In the genomic region with DNA sequence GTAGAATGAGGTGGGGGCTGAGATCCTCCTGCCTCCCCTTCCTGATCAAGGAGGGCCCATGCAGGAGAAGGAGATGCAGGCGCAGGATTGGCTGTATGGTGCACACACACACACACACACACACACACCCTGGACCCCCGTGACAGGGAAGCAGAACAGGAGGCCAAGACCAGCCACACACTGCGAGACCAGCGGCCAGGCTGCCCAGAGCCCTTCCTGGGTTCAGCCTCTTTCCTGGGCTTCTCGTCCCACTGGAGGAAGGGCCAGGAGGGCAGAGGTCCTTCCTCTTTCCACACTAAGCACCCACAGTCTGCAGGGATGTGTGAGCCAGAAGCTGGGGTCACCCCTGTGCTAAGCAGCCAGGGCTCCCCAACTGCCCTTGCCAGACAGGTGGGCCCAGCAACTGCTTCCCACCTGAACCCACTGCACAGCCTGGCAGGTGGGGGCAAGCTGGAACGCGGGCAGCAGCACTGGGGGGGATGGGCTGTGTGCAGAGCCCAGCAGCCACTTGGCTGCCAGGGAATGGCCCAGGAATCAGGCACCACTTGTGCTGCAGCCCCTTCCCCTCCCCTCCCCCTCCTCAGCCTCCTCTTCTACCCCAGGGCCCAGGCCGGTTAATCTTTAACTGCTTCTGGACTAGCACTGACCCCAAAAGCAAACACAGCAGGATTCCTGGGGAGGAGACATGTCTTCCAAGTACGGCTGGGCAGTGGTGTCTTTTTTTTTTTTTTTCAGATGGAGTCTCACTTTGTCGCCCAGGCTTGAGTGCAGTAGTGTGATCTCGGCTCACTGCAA, we compare ENCODE assay signal across 1 cellular context.
TF ChIP-seq lines count a peak whose summit lies in the region.

No MANE protein-coding gene starts in this region.

TF ChIP-seq in HepG2, 621 proteins besides CTCF, POLR2A, EP300 and RAD21 (continued from another document and continues in another):
- TF ChIP-seq ZNF577 (CRISPR knock-in tag; IDR thresholded peaks at IDR 0.05; ENCODE audit: borderline replicate concordance, low read depth) (no peak), MYC (CRISPR knock-in tag; IDR thresholded peaks at IDR 0.05; ENCODE audit: borderline replicate concordance) (peak; percentile 50; the same call in 1 of the 2 replicates), ZNF709 (CRISPR knock-in tag; IDR thresholded peaks at IDR 0.05) (0 out of 2 replicates have a peak, but pooled peaks have one; percentile 28), HHEX (CRISPR knock-in tag; IDR thresholded peaks at IDR 0.05) (no peak), ZNF644 (CRISPR knock-in tag; IDR thresholded peaks at IDR 0.05; ENCODE audit: low read depth) (no peak), PLRG1 (conservative IDR thresholded peaks at IDR 0.05) (no peak), ZNF44 (CRISPR knock-in tag; IDR thresholded peaks at IDR 0.05) (0 out of 2 replicates have a peak, but pooled peaks have one; percentile 38), BORCS8-MEF2B (CRISPR knock-in tag; IDR thresholded peaks at IDR 0.05) (no peak), ZNF34 (CRISPR knock-in tag; IDR thresholded peaks at IDR 0.05; ENCODE audit: borderline replicate concordance) (no peak), ZSCAN9 (CRISPR knock-in tag; IDR thresholded peaks at IDR 0.05; ENCODE audit: borderline replicate concordance) (0 out of 2 replicates have a peak, but pooled peaks have one; percentile 22), ZNF746 (CRISPR knock-in tag; IDR thresholded peaks at IDR 0.05) (no peak; the same call in 1 of the 2 replicates), IKZF1 (IDR thresholded peaks at IDR 0.05) (no peak), HOXA5 (CRISPR knock-in tag; IDR thresholded peaks at IDR 0.05) (no peak), KLF12 (CRISPR knock-in tag; IDR thresholded peaks at IDR 0.05; ENCODE audit: borderline replicate concordance) (peak; percentile 8; the same call in 1 of the 2 replicates), ZNF788 (CRISPR knock-in tag; IDR thresholded peaks at IDR 0.05; ENCODE audit: borderline replicate concordance) (peak; percentile 48; the same call in 1 of the 2 replicates), JARID2 (CRISPR knock-in tag; IDR thresholded peaks at IDR 0.05; ENCODE audit: insufficient replicate concordance) (no peak), MAF1 (CRISPR knock-in tag; IDR thresholded peaks at IDR 0.05; ENCODE audit: borderline replicate concordance) (no peak), HMG20B (CRISPR knock-in tag; conservative IDR thresholded peaks at IDR 0.05) (no peak), MTF2 (CRISPR knock-in tag; IDR thresholded peaks at IDR 0.05; ENCODE audit: borderline replicate concordance) (no peak), ZNF570 (CRISPR knock-in tag; IDR thresholded peaks at IDR 0.05; ENCODE audit: borderline replicate concordance) (no peak), ZNF317 (CRISPR knock-in tag; IDR thresholded peaks at IDR 0.05) (0 out of 2 replicates have a peak, but pooled peaks have one; percentile 12), ZNF749 (CRISPR knock-in tag; IDR thresholded peaks at IDR 0.05; ENCODE audit: borderline replicate concordance) (no peak), IRF2 (CRISPR knock-in tag; IDR thresholded peaks at IDR 0.05) (peak; percentile 22; the same call in 1 of the 2 replicates)
- TF ChIP-seq, protein P1, sequence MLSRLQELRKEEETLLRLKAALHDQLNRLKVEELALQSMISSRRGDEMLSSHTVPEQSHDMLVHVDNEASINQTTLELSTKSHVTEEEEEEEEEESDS (CRISPR knock-in tag; IDR thresholded peaks at IDR 0.05; ENCODE audit: borderline replicate concordance) = no peak
- TF ChIP-seq, protein P2, sequence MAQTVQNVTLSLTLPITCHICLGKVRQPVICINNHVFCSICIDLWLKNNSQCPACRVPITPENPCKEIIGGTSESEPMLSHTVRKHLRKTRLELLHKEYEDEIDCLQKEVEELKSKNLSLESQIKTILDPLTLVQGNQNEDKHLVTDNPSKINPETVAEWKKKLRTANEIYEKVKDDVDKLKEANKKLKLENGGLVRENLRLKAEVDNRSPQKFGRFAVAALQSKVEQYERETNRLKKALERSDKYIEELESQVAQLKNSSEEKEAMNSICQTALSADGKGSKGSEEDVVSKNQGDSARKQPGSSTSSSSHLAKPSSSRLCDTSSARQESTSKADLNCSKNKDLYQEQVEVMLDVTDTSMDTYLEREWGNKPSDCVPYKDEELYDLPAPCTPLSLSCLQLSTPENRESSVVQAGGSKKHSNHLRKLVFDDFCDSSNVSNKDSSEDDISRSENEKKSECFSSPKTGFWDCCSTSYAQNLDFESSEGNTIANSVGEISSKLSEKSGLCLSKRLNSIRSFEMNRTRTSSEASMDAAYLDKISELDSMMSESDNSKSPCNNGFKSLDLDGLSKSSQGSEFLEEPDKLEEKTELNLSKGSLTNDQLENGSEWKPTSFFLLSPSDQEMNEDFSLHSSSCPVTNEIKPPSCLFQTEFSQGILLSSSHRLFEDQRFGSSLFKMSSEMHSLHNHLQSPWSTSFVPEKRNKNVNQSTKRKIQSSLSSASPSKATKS (CRISPR knock-in tag; IDR thresholded peaks at IDR 0.05) = no peak
- TF ChIP-seq, protein P3, sequence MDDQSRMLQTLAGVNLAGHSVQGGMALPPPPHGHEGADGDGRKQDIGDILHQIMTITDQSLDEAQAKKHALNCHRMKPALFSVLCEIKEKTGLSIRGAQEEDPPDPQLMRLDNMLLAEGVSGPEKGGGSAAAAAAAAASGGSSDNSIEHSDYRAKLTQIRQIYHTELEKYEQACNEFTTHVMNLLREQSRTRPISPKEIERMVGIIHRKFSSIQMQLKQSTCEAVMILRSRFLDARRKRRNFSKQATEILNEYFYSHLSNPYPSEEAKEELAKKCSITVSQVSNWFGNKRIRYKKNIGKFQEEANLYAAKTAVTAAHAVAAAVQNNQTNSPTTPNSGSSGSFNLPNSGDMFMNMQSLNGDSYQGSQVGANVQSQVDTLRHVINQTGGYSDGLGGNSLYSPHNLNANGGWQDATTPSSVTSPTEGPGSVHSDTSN (CRISPR knock-in tag; IDR thresholded peaks at IDR 0.05; ENCODE audit: borderline replicate concordance) = no peak
- TF ChIP-seq, protein P4, sequence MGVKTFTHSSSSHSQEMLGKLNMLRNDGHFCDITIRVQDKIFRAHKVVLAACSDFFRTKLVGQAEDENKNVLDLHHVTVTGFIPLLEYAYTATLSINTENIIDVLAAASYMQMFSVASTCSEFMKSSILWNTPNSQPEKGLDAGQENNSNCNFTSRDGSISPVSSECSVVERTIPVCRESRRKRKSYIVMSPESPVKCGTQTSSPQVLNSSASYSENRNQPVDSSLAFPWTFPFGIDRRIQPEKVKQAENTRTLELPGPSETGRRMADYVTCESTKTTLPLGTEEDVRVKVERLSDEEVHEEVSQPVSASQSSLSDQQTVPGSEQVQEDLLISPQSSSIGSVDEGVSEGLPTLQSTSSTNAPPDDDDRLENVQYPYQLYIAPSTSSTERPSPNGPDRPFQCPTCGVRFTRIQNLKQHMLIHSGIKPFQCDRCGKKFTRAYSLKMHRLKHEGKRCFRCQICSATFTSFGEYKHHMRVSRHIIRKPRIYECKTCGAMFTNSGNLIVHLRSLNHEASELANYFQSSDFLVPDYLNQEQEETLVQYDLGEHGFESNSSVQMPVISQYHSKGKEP (CRISPR knock-in tag; IDR thresholded peaks at IDR 0.05) = no peak; the same call in 1 of the 2 replicates
- TF ChIP-seq, protein P5, sequence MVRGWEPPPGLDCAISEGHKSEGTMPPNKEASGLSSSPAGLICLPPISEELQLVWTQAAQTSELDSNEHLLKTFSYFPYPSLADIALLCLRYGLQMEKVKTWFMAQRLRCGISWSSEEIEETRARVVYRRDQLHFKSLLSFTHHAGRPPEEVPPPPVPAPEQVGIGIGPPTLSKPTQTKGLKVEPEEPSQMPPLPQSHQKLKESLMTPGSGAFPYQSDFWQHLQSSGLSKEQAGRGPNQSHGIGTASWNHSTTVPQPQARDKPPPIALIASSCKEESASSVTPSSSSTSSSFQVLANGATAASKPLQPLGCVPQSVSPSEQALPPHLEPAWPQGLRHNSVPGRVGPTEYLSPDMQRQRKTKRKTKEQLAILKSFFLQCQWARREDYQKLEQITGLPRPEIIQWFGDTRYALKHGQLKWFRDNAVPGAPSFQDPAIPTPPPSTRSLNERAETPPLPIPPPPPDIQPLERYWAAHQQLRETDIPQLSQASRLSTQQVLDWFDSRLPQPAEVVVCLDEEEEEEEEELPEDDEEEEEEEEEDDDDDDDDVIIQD (CRISPR knock-in tag; IDR thresholded peaks at IDR 0.05; ENCODE audit: low read depth) = no peak
- TF ChIP-seq, protein P6, sequence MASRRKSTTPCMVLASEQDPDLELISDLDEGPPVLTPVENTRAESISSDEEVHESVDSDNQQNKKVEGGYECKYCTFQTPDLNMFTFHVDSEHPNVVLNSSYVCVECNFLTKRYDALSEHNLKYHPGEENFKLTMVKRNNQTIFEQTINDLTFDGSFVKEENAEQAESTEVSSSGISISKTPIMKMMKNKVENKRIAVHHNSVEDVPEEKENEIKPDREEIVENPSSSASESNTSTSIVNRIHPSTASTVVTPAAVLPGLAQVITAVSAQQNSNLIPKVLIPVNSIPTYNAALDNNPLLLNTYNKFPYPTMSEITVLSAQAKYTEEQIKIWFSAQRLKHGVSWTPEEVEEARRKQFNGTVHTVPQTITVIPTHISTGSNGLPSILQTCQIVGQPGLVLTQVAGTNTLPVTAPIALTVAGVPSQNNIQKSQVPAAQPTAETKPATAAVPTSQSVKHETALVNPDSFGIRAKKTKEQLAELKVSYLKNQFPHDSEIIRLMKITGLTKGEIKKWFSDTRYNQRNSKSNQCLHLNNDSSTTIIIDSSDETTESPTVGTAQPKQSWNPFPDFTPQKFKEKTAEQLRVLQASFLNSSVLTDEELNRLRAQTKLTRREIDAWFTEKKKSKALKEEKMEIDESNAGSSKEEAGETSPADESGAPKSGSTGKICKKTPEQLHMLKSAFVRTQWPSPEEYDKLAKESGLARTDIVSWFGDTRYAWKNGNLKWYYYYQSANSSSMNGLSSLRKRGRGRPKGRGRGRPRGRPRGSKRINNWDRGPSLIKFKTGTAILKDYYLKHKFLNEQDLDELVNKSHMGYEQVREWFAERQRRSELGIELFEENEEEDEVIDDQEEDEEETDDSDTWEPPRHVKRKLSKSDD (CRISPR knock-in tag; IDR thresholded peaks at IDR 0.05; ENCODE audit: low read depth) = no peak
- TF ChIP-seq, protein P7, sequence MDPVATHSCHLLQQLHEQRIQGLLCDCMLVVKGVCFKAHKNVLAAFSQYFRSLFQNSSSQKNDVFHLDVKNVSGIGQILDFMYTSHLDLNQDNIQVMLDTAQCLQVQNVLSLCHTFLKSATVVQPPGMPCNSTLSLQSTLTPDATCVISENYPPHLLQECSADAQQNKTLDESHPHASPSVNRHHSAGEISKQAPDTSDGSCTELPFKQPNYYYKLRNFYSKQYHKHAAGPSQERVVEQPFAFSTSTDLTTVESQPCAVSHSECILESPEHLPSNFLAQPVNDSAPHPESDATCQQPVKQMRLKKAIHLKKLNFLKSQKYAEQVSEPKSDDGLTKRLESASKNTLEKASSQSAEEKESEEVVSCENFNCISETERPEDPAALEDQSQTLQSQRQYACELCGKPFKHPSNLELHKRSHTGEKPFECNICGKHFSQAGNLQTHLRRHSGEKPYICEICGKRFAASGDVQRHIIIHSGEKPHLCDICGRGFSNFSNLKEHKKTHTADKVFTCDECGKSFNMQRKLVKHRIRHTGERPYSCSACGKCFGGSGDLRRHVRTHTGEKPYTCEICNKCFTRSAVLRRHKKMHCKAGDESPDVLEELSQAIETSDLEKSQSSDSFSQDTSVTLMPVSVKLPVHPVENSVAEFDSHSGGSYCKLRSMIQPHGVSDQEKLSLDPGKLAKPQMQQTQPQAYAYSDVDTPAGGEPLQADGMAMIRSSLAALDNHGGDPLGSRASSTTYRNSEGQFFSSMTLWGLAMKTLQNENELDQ (CRISPR knock-in tag; IDR thresholded peaks at IDR 0.05; ENCODE audit: borderline replicate concordance) = no peak
- TF ChIP-seq, protein P8, sequence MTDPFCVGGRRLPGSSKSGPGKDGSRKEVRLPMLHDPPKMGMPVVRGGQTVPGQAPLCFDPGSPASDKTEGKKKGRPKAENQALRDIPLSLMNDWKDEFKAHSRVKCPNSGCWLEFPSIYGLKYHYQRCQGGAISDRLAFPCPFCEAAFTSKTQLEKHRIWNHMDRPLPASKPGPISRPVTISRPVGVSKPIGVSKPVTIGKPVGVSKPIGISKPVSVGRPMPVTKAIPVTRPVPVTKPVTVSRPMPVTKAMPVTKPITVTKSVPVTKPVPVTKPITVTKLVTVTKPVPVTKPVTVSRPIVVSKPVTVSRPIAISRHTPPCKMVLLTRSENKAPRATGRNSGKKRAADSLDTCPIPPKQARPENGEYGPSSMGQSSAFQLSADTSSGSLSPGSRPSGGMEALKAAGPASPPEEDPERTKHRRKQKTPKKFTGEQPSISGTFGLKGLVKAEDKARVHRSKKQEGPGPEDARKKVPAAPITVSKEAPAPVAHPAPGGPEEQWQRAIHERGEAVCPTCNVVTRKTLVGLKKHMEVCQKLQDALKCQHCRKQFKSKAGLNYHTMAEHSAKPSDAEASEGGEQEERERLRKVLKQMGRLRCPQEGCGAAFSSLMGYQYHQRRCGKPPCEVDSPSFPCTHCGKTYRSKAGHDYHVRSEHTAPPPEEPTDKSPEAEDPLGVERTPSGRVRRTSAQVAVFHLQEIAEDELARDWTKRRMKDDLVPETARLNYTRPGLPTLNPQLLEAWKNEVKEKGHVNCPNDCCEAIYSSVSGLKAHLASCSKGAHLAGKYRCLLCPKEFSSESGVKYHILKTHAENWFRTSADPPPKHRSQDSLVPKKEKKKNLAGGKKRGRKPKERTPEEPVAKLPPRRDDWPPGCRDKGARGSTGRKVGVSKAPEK (CRISPR knock-in tag; IDR thresholded peaks at IDR 0.05; ENCODE audit: borderline replicate concordance) = peak; percentile 47; the same call in 1 of the 2 replicates
- TF ChIP-seq, protein P9, sequence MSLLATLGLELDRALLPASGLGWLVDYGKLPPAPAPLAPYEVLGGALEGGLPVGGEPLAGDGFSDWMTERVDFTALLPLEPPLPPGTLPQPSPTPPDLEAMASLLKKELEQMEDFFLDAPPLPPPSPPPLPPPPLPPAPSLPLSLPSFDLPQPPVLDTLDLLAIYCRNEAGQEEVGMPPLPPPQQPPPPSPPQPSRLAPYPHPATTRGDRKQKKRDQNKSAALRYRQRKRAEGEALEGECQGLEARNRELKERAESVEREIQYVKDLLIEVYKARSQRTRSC (CRISPR knock-in tag; IDR thresholded peaks at IDR 0.05; ENCODE audit: low read depth) = 0 out of 2 replicates have a peak, but pooled peaks have one; percentile 30
- TF ChIP-seq, protein P10, sequence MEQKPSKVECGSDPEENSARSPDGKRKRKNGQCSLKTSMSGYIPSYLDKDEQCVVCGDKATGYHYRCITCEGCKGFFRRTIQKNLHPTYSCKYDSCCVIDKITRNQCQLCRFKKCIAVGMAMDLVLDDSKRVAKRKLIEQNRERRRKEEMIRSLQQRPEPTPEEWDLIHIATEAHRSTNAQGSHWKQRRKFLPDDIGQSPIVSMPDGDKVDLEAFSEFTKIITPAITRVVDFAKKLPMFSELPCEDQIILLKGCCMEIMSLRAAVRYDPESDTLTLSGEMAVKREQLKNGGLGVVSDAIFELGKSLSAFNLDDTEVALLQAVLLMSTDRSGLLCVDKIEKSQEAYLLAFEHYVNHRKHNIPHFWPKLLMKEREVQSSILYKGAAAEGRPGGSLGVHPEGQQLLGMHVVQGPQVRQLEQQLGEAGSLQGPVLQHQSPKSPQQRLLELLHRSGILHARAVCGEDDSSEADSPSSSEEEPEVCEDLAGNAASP (CRISPR knock-in tag; IDR thresholded peaks at IDR 0.05; ENCODE audit: borderline replicate concordance) = peak; percentile 34; the same call in 1 of the 2 replicates
- TF ChIP-seq, protein P11, sequence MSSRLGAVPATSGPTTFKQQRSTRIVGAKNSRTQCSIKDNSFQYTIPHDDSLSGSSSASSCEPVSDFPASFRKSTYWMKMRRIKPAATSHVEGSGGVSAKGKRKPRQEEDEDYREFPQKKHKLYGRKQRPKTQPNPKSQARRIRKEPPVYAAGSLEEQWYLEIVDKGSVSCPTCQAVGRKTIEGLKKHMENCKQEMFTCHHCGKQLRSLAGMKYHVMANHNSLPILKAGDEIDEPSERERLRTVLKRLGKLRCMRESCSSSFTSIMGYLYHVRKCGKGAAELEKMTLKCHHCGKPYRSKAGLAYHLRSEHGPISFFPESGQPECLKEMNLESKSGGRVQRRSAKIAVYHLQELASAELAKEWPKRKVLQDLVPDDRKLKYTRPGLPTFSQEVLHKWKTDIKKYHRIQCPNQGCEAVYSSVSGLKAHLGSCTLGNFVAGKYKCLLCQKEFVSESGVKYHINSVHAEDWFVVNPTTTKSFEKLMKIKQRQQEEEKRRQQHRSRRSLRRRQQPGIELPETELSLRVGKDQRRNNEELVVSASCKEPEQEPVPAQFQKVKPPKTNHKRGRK (CRISPR knock-in tag; IDR thresholded peaks at IDR 0.05) = no peak; the same call in 1 of the 2 replicates
